ENCODE assay signal across 23 cellular contexts in genomic region chr3:81237193-81237592, GRCh38.
DNase-seq lines count a peak whose midpoint lies in the region; ATAC-seq and TF ChIP-seq lines count a peak whose summit lies in the region.
"Had no signal": no experiment of that assay in that cellular context is flagged by ENCODE, and none has a peak within 500 bp of the region (broad histone marks: within the 10 kb centered on the region; RNA-seq: fewer than 3 reads in every experiment).

No MANE protein-coding gene starts in this region.

- no peak overlapping the region for H3K4me2 ChIP-seq in OCI-LY7 (ENCODE audit: low read length)
- H3K4me2 ChIP-seq: A549, GM23338 had no signal

- no peak for ATAC-seq in activated CD8-positive, alpha-beta memory T cell treated with anti-CD3 and anti-CD28 coated beads, Interleukin-2, amount 10 ng/mL, durations not matched to agents 7 days and 5 days
- ATAC-seq in HG03520 (IDR thresholded peaks at IDR 0.05; ENCODE audit: unreplicated experiment): no peak
- ATAC-seq: A549, GM23338 had no signal

- H3K4me1 ChIP-seq in OCI-LY7 (ENCODE audit: insufficient read depth, low read length, poor library complexity, severe bottlenecking): no peaks in the 10 kb centered on the region
- H3K4me1 ChIP-seq: A549 had no signal

- BruUV-seq in OCI-LY7 (replicated peaks; lab: Mats Ljungman, UMichigan): no TSS peak

- H3K9me3 Mint-ChIP-seq in activated CD8-positive, alpha-beta memory T cell treated with anti-CD3 and anti-CD28 coated beads, Interleukin-2, amount 10 ng/mL, durations not matched to agents 7 days and 5 days (ENCODE audit: low read depth): peaks cover 2% of the 10 kb centered on the region
- H3K9me3 Mint-ChIP-seq: GM23338 had no signal

- no peaks in the 10 kb centered on the region for H3K4me1 Mint-ChIP-seq in activated CD8-positive, alpha-beta memory T cell treated with anti-CD3 and anti-CD28 coated beads, Interleukin-2, amount 10 ng/mL, durations not matched to agents 7 days and 5 days
- H3K4me1 Mint-ChIP-seq: CD4-positive, CD25-positive, alpha-beta regulatory T cell had no signal

- no peak overlapping the region for H3K4me3 Mint-ChIP-seq in activated CD8-positive, alpha-beta memory T cell treated with anti-CD3 and anti-CD28 coated beads, Interleukin-2, amount 10 ng/mL, durations not matched to agents 7 days and 5 days
- H3K4me3 Mint-ChIP-seq: CD4-positive, CD25-positive, alpha-beta regulatory T cell; GM23338 had no signal

- POLR2A ChIA-PET in OCI-LY7 (lab: Charles Lee): no interaction called here

- H2AFZ ChIP-seq in OCI-LY7 (ENCODE audit: low read length): no peak overlapping the region
- H2AFZ ChIP-seq: GM23338 had no signal

- H3K27ac Mint-ChIP-seq in activated CD8-positive, alpha-beta memory T cell treated with anti-CD3 and anti-CD28 coated beads, Interleukin-2, amount 10 ng/mL, durations not matched to agents 7 days and 5 days: no peak overlapping the region
- H3K27ac Mint-ChIP-seq: CD4-positive, CD25-positive, alpha-beta regulatory T cell; GM23338 had no signal

- H3K36me3 Mint-ChIP-seq in activated CD8-positive, alpha-beta memory T cell treated with anti-CD3 and anti-CD28 coated beads, Interleukin-2, amount 10 ng/mL, durations not matched to agents 7 days and 5 days: no peaks in the 10 kb centered on the region
- H3K36me3 Mint-ChIP-seq: CD4-positive, CD25-positive, alpha-beta regulatory T cell had no signal

- peak; percentile 30 for TF ChIP-seq CTCF in C4-2B (conservative IDR thresholded peaks at IDR 0.05)
- TF ChIP-seq CTCF in LNCAP (IDR thresholded peaks at IDR 0.05): peak; percentile 32; the same call in 1 of the 2 replicates
- 0 out of 2 replicates have a peak, but pooled peaks have one; percentile 24 for TF ChIP-seq CTCF in OCI-LY7 (conservative IDR thresholded peaks at IDR 0.05; ENCODE audit: low read length)

- H3K27me3 Mint-ChIP-seq in activated CD8-positive, alpha-beta memory T cell treated with anti-CD3 and anti-CD28 coated beads, Interleukin-2, amount 10 ng/mL, durations not matched to agents 7 days and 5 days: no peaks in the 10 kb centered on the region
- H3K27me3 Mint-ChIP-seq: CD4-positive, CD25-positive, alpha-beta regulatory T cell had no signal

- H4K20me1 ChIP-seq in OCI-LY7 (ENCODE audit: insufficient read depth, low read length): no peaks in the 10 kb centered on the region

- CTCF ChIA-PET in OCI-LY7 (lab: Charles Lee; ENCODE audit: unreplicated experiment): no interaction called here
- CTCF ChIA-PET in activated CD8-positive, alpha-beta memory T cell treated with anti-CD3 and anti-CD28 coated beads, Interleukin-2, amount 10 ng/mL, durations not matched to agents 7 days and 5 days (lab: Charles Lee): no interaction called here

- no peak overlapping the region for H3K27ac ChIP-seq in C4-2B
- no peak overlapping the region for H3K27ac ChIP-seq in OCI-LY7 (ENCODE audit: low read depth, low read length, poor library complexity, severe bottlenecking)
- H3K27ac ChIP-seq: A549, SK-N-MC had no signal

- no peak for DNase-seq in OCI-LY7 (ENCODE audit: low spot score)
- DNase-seq in dermis blood vessel endothelial cell: peak; percentile 12
- no peak for DNase-seq in anterior cingulate cortex (lab: John Stamatoyannopoulos, UW)
- DNase-seq in activated CD8-positive, alpha-beta memory T cell treated with anti-CD3 and anti-CD28 coated beads, Interleukin-2, amount 10 ng/mL, durations not matched to agents 7 days and 5 days: no peak
- no peak for DNase-seq in inferior parietal cortex (ENCODE audit: extremely low spot score)
- DNase-seq: BE2C; CD4-positive, CD25-positive, alpha-beta regulatory T cell; DND-41; IMR-90; NCI-H1092 treated with DMSO at 0.1 percent for 48 hours; NCI-H146; NCI-H2029; NCI-H226; NCI-H510A treated with DMSO at 0.1 percent for 48 hours; NCI-H748 treated with DMSO at 0.1 percent for 48 hours; SHP77 had no signal

- H3K79me2 ChIP-seq in OCI-LY7 (ENCODE audit: insufficient read depth, low read depth, low read length): no peaks in the 10 kb centered on the region

- H3K36me3 ChIP-seq in OCI-LY7 (ENCODE audit: insufficient read depth, low read length): no peaks in the 10 kb centered on the region
- H3K36me3 ChIP-seq: BE2C, HAP-1 had no signal

- no peak overlapping the region for H3K4me3 ChIP-seq in OCI-LY7 (ENCODE audit: low read depth, low read length, poor library complexity, severe bottlenecking)
- H3K4me3 ChIP-seq: A549, GM23338, HAP-1, SK-N-MC had no signal

- intact Hi-C loops in OCI-LY7 (cut with micrococcal nuclease; ENCODE audit: unreplicated experiment): no loop called here

- no peaks in the 10 kb centered on the region for H3K9me3 ChIP-seq in OCI-LY7 (ENCODE audit: low read length)
- H3K9me3 ChIP-seq: A549, BE2C, HAP-1 had no signal

- no peaks in the 10 kb centered on the region for H3K9me2 ChIP-seq in OCI-LY7 (ENCODE audit: insufficient read depth, low read length)
